23 cellular contexts compared by ENCODE assay signal in genomic region chr2:236219411-236219810, GRCh38. TPM values are rescaled to one million over a fixed set of nuclear protein-coding genes. Genes with fewer than 3 reads are reported as not detected.
"Had no signal": no experiment of that assay in that cellular context is flagged by ENCODE, and none has a peak within 500 bp of the region (broad histone marks: within the 10 kb centered on the region; RNA-seq: fewer than 3 reads in every experiment).

No MANE protein-coding gene starts in this region.

- H3K4me3 ChIP-seq: MG63, SJSA1, SK-N-MC had no signal

- H3K27ac ChIP-seq: HL-60, SJSA1, SK-N-MC had no signal

- H3K36me3 ChIP-seq: MG63 had no signal

- DNase-seq: Karpas-422, KG1, MG63, NCI-H1092, NCI-H1105 treated with DMSO at 0.1 percent for 48 hours, NCI-H1417 treated with DMSO at 0.1 percent for 48 hours, NCI-H146, NCI-H1694 treated with DMSO at 0.1 percent for 48 hours, NCI-H1930, NCI-H2081, NCI-H2107, NCI-H2227 treated with DMSO at 0.1 percent for 48 hours, NCI-H524, NCI-H526 treated with DMSO at 0.1 percent for 48 hours, NCI-H748 treated with DMSO at 0.1 percent for 48 hours, Right ventricle myocardium superior, RPMI8226, SIG-M5, SW 1271 had no signal

- H3K9me3 ChIP-seq: MG63, SJSA1 had no signal

- H3K27me3 ChIP-seq: MG63, SJSA1 had no signal

RNA-seq across cellular contexts. Expression of gene ASB18, which starts 44.8 kb away (rescaled TPM):
- total RNA-seq: NCI-H460 had no signal

RNA-seq across cellular contexts. Expression of gene GBX2, which starts 51.2 kb away (rescaled TPM):
- total RNA-seq: Right ventricle myocardium superior had no signal
